24 cellular contexts compared by ENCODE assay signal in the genomic region with DNA sequence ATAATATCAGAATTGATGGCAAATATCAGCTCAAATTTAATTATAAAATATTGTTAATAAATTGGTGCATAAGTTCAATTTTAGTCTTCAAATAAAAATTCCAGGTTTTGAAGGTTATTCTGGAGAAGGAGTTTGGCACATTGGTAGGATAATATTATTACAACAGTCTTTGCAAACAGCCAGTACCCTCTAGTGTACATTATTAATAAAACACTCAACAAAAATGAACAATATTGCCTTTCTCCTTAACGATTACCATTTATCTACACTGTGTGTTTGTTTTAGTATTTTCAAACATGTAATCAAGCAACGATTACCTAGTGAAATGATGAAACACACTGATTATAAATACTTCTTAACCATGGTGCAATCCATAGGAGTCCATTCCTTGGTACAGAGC.
DNase-seq lines count a peak whose midpoint lies in the region; TF ChIP-seq lines count a peak whose summit lies in the region.
"Had no signal": no experiment of that assay in that cellular context is flagged by ENCODE, and none has a peak within 500 bp of the region (broad histone marks: within the 10 kb centered on the region; RNA-seq: fewer than 3 reads in every experiment).

No MANE protein-coding gene starts in this region.

- no peak overlapping the region for H3K4ac ChIP-seq in mesenchymal stem cell (ENCODE audit: low read depth in 1 of 2, low read length in 2 of 2)

- H2BK12ac ChIP-seq in mesenchymal stem cell (ENCODE audit: low read length in 2 of 2): no peak overlapping the region

- H3K18ac ChIP-seq in mesenchymal stem cell (ENCODE audit: low read depth in 1 of 2, low read length in 2 of 2): no peak overlapping the region

- H3K27me3 ChIP-seq in A673 (replicated peaks; ENCODE audit: insufficient read depth, low read depth, low read length, poor library complexity): no peaks in the 10 kb centered on the region
- H3K27me3 ChIP-seq in mesenchymal stem cell (ENCODE audit: control insufficient read depth in 1 of 2, insufficient read depth in 1 of 2, low read length in 2 of 2): no peaks in the 10 kb centered on the region
- H3K27me3 ChIP-seq: BLaER1 treated with 17β-estradiol and CSF1 and Interleukin-3, amounts not matched to agents 10 nM and 100 nM; MG63; Peyer's patch; SJCRH30 had no signal

- H3K4me2 ChIP-seq in mesenchymal stem cell (ENCODE audit: low read length, poor library complexity, severe bottlenecking): no peak overlapping the region
- H3K4me2 ChIP-seq: BLaER1 treated with 17β-estradiol and CSF1 and Interleukin-3, amounts not matched to agents 10 nM and 100 nM had no signal

- H3K36me3 ChIP-seq in A673 (ENCODE audit: insufficient read depth, low read length, poor library complexity, severe bottlenecking) (no peaks in the 10 kb centered on the region), mesenchymal stem cell (ENCODE audit: control insufficient read depth in 1 of 2, insufficient read depth in 2 of 2, low read depth in 1 of 2, low read length in 2 of 2) (no peaks in the 10 kb centered on the region)
- H3K36me3 ChIP-seq: BLaER1 treated with 17β-estradiol and CSF1 and Interleukin-3, amounts not matched to agents 10 nM and 100 nM; MG63; Peyer's patch; SJCRH30 had no signal

- CTCF ChIA-PET in A673 (lab: Charles Lee): no interaction called here
- CTCF ChIA-PET in RWPE1 (lab: Yijun Ruan, JAX): interaction anchor here (0.7 kb wide), 1 partner anchor 10 kb away, joined by 3 read pairs; no protein-coding TSS in a partner anchor

- H3K4me1 ChIP-seq in A673 (ENCODE audit: insufficient read depth, low read length, poor library complexity, severe bottlenecking) (no peaks in the 10 kb centered on the region), mesenchymal stem cell (ENCODE audit: control insufficient read depth, insufficient read depth, low read depth, low read length) (no peaks in the 10 kb centered on the region)
- H3K4me1 ChIP-seq: BLaER1 treated with 17β-estradiol and CSF1 and Interleukin-3, amounts not matched to agents 10 nM and 100 nM; Caco-2; Peyer's patch; SJCRH30 had no signal

- no TSS peak for BruUV-seq in A673 (replicated peaks; lab: Mats Ljungman, UMichigan)

- H2BK15ac ChIP-seq in mesenchymal stem cell (ENCODE audit: low read depth, poor library complexity, severe bottlenecking): no peak overlapping the region

- no peak overlapping the region for H2AFZ ChIP-seq in mesenchymal stem cell (ENCODE audit: low read depth, low read length)

- no peak overlapping the region for H2AK5ac ChIP-seq in mesenchymal stem cell (ENCODE audit: low read length, severe bottlenecking)

- 0 out of 2 replicates have a peak, but pooled peaks have one; percentile 11 for TF ChIP-seq CTCF in A673 (conservative IDR thresholded peaks at IDR 0.05; ENCODE audit: low read depth, low read length)
- TF ChIP-seq CTCF in VCaP (conservative IDR thresholded peaks at IDR 0.05): peak; percentile 69
- TF ChIP-seq CTCF in RWPE1 (conservative IDR thresholded peaks at IDR 0.05; ENCODE audit: low read depth): no peak

- H3K9me3 ChIP-seq in A673 (ENCODE audit: low read depth, low read length, poor library complexity, severe bottlenecking) (no peaks in the 10 kb centered on the region), mesenchymal stem cell (ENCODE audit: control insufficient read depth, low read length) (no peaks in the 10 kb centered on the region)
- H3K9me3 ChIP-seq: BLaER1 treated with 17β-estradiol and CSF1 and Interleukin-3, amounts not matched to agents 10 nM and 100 nM; Caco-2; MG63; Peyer's patch; SJCRH30 had no signal

- H2BK5ac ChIP-seq in mesenchymal stem cell (ENCODE audit: low read depth, low read length, poor library complexity, severe bottlenecking): no peak overlapping the region

- no peak overlapping the region for H3K27ac ChIP-seq in A673 (ENCODE audit: low read depth, low read length, poor library complexity, severe bottlenecking)
- no peak overlapping the region for H3K27ac ChIP-seq in VCaP
- H3K27ac ChIP-seq in mesenchymal stem cell (ENCODE audit: low read length, poor library complexity, severe bottlenecking): no peak overlapping the region
- H3K27ac ChIP-seq in RWPE1: no peak overlapping the region
- H3K27ac ChIP-seq: BLaER1 treated with 17β-estradiol and CSF1 and Interleukin-3, amounts not matched to agents 10 nM and 100 nM; Peyer's patch; SJCRH30 had no signal

- H3K23ac ChIP-seq in mesenchymal stem cell (ENCODE audit: low read length in 2 of 2): no peak overlapping the region

- H4K8ac ChIP-seq in mesenchymal stem cell (ENCODE audit: low read length): no peak overlapping the region

- no peak overlapping the region for H2BK120ac ChIP-seq in mesenchymal stem cell (ENCODE audit: low read depth, low read length)

- DNase-seq in A673 (ENCODE audit: low spot score): no peak
- DNase-seq in HCEC 1CT: peak; percentile 25
- DNase-seq in NCI-H146 (lab: John Stamatoyannopoulos, UW): peak; percentile 3
- no peak for DNase-seq in HK-2 (ENCODE audit: unreplicated experiment)
- no peak for DNase-seq in stimulated activated CD8-positive, alpha-beta memory T cell treated with anti-CD3 and anti-CD28 coated beads, Interleukin-4, amount 100 ng/mL, for 48 hours
- DNase-seq in mesenchymal stem cell: no peak
- no peak for DNase-seq in RWPE1 (ENCODE audit: low spot score)
- DNase-seq: AML-193; Caco-2; CD4-positive, alpha-beta memory T cell; Kasumi-1; MG63; NCI-H187; NCI-H2081 treated with DMSO at 0.1 percent for 48 hours; NCI-H2171 treated with DMSO at 0.1 percent for 48 hours; NCI-H345; NCI-H524; Peyer's patch; SJCRH30; T-cell had no signal

- no peak overlapping the region for H3K14ac ChIP-seq in mesenchymal stem cell (ENCODE audit: low read length in 2 of 2)

- H3K79me1 ChIP-seq in mesenchymal stem cell (replicated peaks; ENCODE audit: low read length, poor library complexity, severe bottlenecking): no peaks in the 10 kb centered on the region

- WGBS in mesenchymal stem cell: no CpG with 5 or more reads among the region's 2 CpGs

- H4K91ac ChIP-seq in mesenchymal stem cell (ENCODE audit: low read length): no peak overlapping the region

- H3K9ac ChIP-seq in mesenchymal stem cell (ENCODE audit: low read length): no peak overlapping the region
- H3K9ac ChIP-seq: BLaER1 treated with 17β-estradiol and CSF1 and Interleukin-3, amounts not matched to agents 10 nM and 100 nM had no signal

- POLR2A ChIA-PET in A673 (lab: Charles Lee; ENCODE audit: low non-redundant PET): no interaction called here
- POLR2A ChIA-PET in RWPE1 (lab: Yijun Ruan, JAX; ENCODE audit: low non-redundant PET): no interaction called here

- no peak overlapping the region for H3K4me3 ChIP-seq in A673 (ENCODE audit: low read depth, low read length, poor library complexity, severe bottlenecking)
- H3K4me3 ChIP-seq in mesenchymal stem cell (ENCODE audit: insufficient read depth in 1 of 2, low read depth in 1 of 2, low read length in 2 of 2): no peak overlapping the region
- H3K4me3 ChIP-seq: BLaER1 treated with 17β-estradiol and CSF1 and Interleukin-3, amounts not matched to agents 10 nM and 100 nM; GM12878; K562; MG63; Peyer's patch; SJCRH30 had no signal

- intact Hi-C loops in A673 (cut with micrococcal nuclease; ENCODE audit: unreplicated experiment): no loop called here

Comparison
In these comparisons a context has a peak if more than half of its experiments do, and no peak if none do; other contexts are left out.
1. DNase-seq: peak in HCEC 1CT (single experiment) and NCI-H146 (single experiment); none in A673 (single experiment), HK-2 (single experiment), stimulated activated CD8-positive, alpha-beta memory T cell treated with anti-CD3 and anti-CD28 coated beads, Interleukin-4, amount 100 ng/mL, for 48 hours (single experiment), mesenchymal stem cell (single experiment) and RWPE1 (single experiment).